In the genomic region with DNA sequence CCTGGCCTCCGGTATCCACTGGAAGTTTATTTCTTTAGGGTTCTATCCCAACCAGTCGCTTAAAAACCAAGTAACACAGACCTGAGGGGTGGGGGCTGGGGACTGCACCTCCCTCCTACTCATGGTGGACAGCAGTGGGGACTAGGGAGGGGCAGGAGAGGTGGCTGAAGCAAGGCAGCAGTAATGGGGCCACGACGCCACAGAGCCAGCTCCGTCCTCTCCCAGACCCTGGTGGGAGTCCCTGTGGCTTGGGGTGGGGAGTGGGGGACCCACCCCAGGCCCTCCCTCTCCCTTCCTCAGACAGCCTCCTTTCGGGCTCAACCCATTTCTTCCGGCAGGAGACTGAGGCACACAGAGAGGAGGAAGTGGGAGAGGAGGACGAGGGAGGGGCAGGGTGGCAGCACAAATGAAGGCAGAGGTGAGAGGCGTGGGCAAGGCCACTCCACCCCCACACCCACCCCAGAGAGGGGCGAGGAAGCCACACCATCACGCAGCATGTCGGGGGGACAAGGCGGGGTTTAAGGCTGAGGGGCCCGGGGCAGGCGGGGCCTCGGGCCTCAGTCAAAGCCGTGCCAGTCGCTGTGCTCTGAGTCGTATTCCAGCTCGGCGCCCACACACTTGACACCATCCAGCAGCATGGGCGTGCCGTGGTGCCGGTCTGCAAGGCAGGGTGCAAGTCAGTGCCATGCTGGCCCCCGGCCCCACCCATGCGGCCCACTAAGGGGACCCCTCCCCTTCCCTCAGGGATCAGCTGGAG, we compare ENCODE assay signal across 15 cellular contexts. TPM values are rescaled to one million over a fixed set of nuclear protein-coding genes. Genes with fewer than 3 reads are reported as not detected.
DNase-seq lines count a peak whose midpoint lies in the region; ATAC-seq, FAIRE-seq and TF ChIP-seq lines count a peak whose summit lies in the region.
"Had no signal": no experiment of that assay in that cellular context is flagged by ENCODE, and none has a peak within 500 bp of the region (broad histone marks: within the 10 kb centered on the region; RNA-seq: fewer than 3 reads in every experiment).

No MANE protein-coding gene starts in this region.

- CTCF ChIA-PET in A673 (lab: Charles Lee) (interaction anchor here (0.6 to 1.5 kb wide), 6 partner anchors 12 to 101 kb away, joined by 3 to 6 read pairs (median 4); a partner anchor contains a TSS), PC-9 (lab: Charles Lee) (interaction anchor here (1.1 to 1.3 kb wide), 3 partner anchors 28 to 89 kb away, joined by 3 to 4 read pairs (median 3); a partner anchor contains a TSS), HepG2 (lab: Yijun Ruan, JAX; ENCODE audit: low intra/inter-chr PET ratio, low total read pairs) (interaction anchor here (0.6 to 1.7 kb wide), 10 partner anchors 13 to 331 kb away, joined by 3 to 9 read pairs (median 6); a partner anchor contains a TSS)

- no peak for TF ChIP-seq RAD21 in HepG2 (CRISPR knock-in tag; IDR thresholded peaks at IDR 0.05)

- no peak for ATAC-seq in HepG2

- H2AFZ ChIP-seq in PC-9 (no peak overlapping the region), HepG2 (ENCODE audit: low read length) (no peak overlapping the region)

- intact Hi-C loops in A673 (cut with micrococcal nuclease; ENCODE audit: unreplicated experiment): loop anchor here (1.0 kb wide), 1 partner anchor 28 kb away; a partner anchor contains a TSS
- intact Hi-C loops in PC-9 (cut with micrococcal nuclease; ENCODE audit: unreplicated experiment): loop anchor here (1.0 kb wide), 1 partner anchor 28 kb away; a partner anchor contains a TSS
- intact Hi-C loops in HepG2 (cut with micrococcal nuclease; ENCODE audit: unreplicated experiment): loop anchor here (1.0 to 2.0 kb wide), 4 partner anchors 15 to 102 kb away; a partner anchor contains a TSS

- BruUV-seq in A673 (replicated peaks; lab: Mats Ljungman, UMichigan) (TSS peak; percentile 85), PC-9 (replicated peaks; lab: Mats Ljungman, UMichigan) (TSS peak; percentile 61), HepG2 (replicated peaks; lab: Mats Ljungman, UMichigan) (TSS peak; percentile 35)

- H3K9ac ChIP-seq in HepG2 (ENCODE audit: insufficient read depth, low read depth, low read length): no peak overlapping the region

- POLR2A ChIA-PET in A673 (lab: Charles Lee; ENCODE audit: low non-redundant PET): no interaction called here
- POLR2A ChIA-PET in PC-9 (lab: Charles Lee; ENCODE audit: unreplicated experiment): no interaction called here
- POLR2A ChIA-PET in HepG2 (lab: Yijun Ruan, JAX): interaction anchor here (3.9 kb wide), 1 partner anchor 14 kb away, joined by 21 read pairs; a partner anchor contains a TSS

- H3K4me1 ChIP-seq in A673 (ENCODE audit: insufficient read depth, low read length, poor library complexity, severe bottlenecking): no peaks in the 10 kb centered on the region
- H3K4me1 ChIP-seq in PC-9 (replicated peaks; ENCODE audit: insufficient read depth): no peaks in the 10 kb centered on the region
- H3K4me1 ChIP-seq in HepG2 (ENCODE audit: insufficient read depth, low read length): peaks cover 15% of the 10 kb centered on the region

- no peak for DNase-seq in A673 (ENCODE audit: low spot score)
- no peak for DNase-seq in PC-9
- DNase-seq in HepG2 (ENCODE audit: low spot score): no peak
- no peak for DNase-seq in DMS53 (lab: John Stamatoyannopoulos, UW)
- no peak for DNase-seq in activated CD4-positive, CD25-positive, alpha-beta regulatory T cell treated with anti-CD3 and anti-CD28 coated beads, Interleukin-2, amount 50 U/mL, for 72 hours
- no peak for DNase-seq in NCI-H526 (lab: John Stamatoyannopoulos, UW)
- DNase-seq: activated CD8-positive, alpha-beta memory T cell treated with anti-CD3 and anti-CD28 coated beads, Interleukin-2, amount 50 U/mL, for 48 hours; NCI-H2171; SIG-M5 had no signal

- no peak for TF ChIP-seq POLR2A in HepG2 (IDR thresholded peaks at IDR 0.05; ENCODE audit: insufficient read depth in 1 of 2, low read depth in 2 of 2, low read length in 2 of 2)

- H3K9me2 ChIP-seq in PC-9 (ENCODE audit: insufficient read depth): no peaks in the 10 kb centered on the region

- H3K27me3 ChIP-seq in A673 (replicated peaks; ENCODE audit: insufficient read depth, low read depth, low read length, poor library complexity) (no peaks in the 10 kb centered on the region), PC-9 (ENCODE audit: insufficient read depth, low read depth) (no peaks in the 10 kb centered on the region), HepG2 (ENCODE audit: control insufficient read depth in 1 of 2, insufficient read depth in 2 of 2, low read length in 2 of 2) (peaks cover under 1 to 6% of the 10 kb centered on the region in 2 experiments; a peak in 2 of 5 replicates)
- H3K27me3 ChIP-seq: MG63 had no signal

- H3K9me3 ChIP-seq in A673 (ENCODE audit: low read depth, low read length, poor library complexity, severe bottlenecking): no peaks in the 10 kb centered on the region
- no peaks in the 10 kb centered on the region for H3K9me3 ChIP-seq in PC-9 (ENCODE audit: insufficient read depth, low read depth)
- H3K9me3 ChIP-seq in HepG2 (ENCODE audit: low read length): no peaks in the 10 kb centered on the region
- H3K9me3 ChIP-seq: MG63 had no signal

- in situ Hi-C loops in HepG2 (cut with HindIII; ENCODE audit: extremely low pct_ligation_motif_present, low pct_unique_long_range_greater_than_20kb): no loop called here

- no peak overlapping the region for H3K27ac ChIP-seq in A673 (ENCODE audit: low read depth, low read length, poor library complexity, severe bottlenecking)
- H3K27ac ChIP-seq in PC-9: no peak overlapping the region
- no peak overlapping the region for H3K27ac ChIP-seq in HepG2 (ENCODE audit: extremely low read length, insufficient read depth, low read length)
- H3K27ac ChIP-seq: cardiac muscle cell had no signal

- no peak overlapping the region for H3K4me2 ChIP-seq in PC-9
- H3K4me2 ChIP-seq in HepG2 (ENCODE audit: low read depth, low read length): no peak overlapping the region

- 95% methylated on average over 23 of the region's 26 CpGs for WGBS in HepG2 (ENCODE audit: low lambda C conversion rate)

- H3K36me3 ChIP-seq in A673 (ENCODE audit: insufficient read depth, low read length, poor library complexity, severe bottlenecking) (peaks cover 9% of the 10 kb centered on the region), PC-9 (ENCODE audit: low read depth) (no peaks in the 10 kb centered on the region), HepG2 (replicated peaks in 1 of 2; ENCODE audit: control insufficient read depth in 1 of 2, insufficient read depth in 2 of 2, low read length in 2 of 2) (peaks cover 26 to 27% of the 10 kb centered on the region in 2 experiments; a peak in 4 of 5 replicates)
- H3K36me3 ChIP-seq: cardiac muscle cell, MG63 had no signal

- no peak for FAIRE-seq in HepG2 (lab: Jason Lieb, UNC)

- no peaks in the 10 kb centered on the region for H3K79me2 ChIP-seq in PC-9 (ENCODE audit: low read depth)
- no peaks in the 10 kb centered on the region for H3K79me2 ChIP-seq in HepG2 (ENCODE audit: insufficient read depth, low read length)

- H4K20me1 ChIP-seq in PC-9 (ENCODE audit: insufficient read depth) (no peaks in the 10 kb centered on the region), HepG2 (ENCODE audit: insufficient read depth, low read length) (no peaks in the 10 kb centered on the region)

- H3F3A ChIP-seq in PC-9 (ENCODE audit: insufficient read depth, low read depth): no peaks in the 10 kb centered on the region

- TF ChIP-seq EP300 in HepG2 (IDR thresholded peaks at IDR 0.05; ENCODE audit: low read depth in 2 of 2, low read length in 2 of 2) (no peak), HepG2 (CRISPR knock-in tag; IDR thresholded peaks at IDR 0.05; ENCODE audit: borderline replicate concordance) (no peak)

- H3K4me3 ChIP-seq in A673 (ENCODE audit: low read depth, low read length, poor library complexity, severe bottlenecking) (no peak overlapping the region), PC-9 (no peak overlapping the region), HepG2 (replicated peaks in 1 of 3; ENCODE audit: insufficient read depth in 1 of 3, low read depth in 2 of 3, low read length in 3 of 3) (no peak overlapping the region)
- H3K4me3 ChIP-seq: cardiac muscle cell, dorsolateral prefrontal cortex, MG63 had no signal

- TF ChIP-seq CTCF in A673 (conservative IDR thresholded peaks at IDR 0.05; ENCODE audit: low read depth, low read length): no peak
- no peak for TF ChIP-seq CTCF in PC-9 (conservative IDR thresholded peaks at IDR 0.05)
- no peak for TF ChIP-seq CTCF in HepG2 (CRISPR knock-in tag; IDR thresholded peaks at IDR 0.05)

RNA-seq across cellular contexts. Expression of a gene that starts 13.9 kb away (rescaled TPM):
- 75.7 and 80.3 TPM in 2 replicates for total RNA-seq in A673 (2021)
- total RNA-seq in PC-9 (2021): 86.9 and 95.0 TPM in 2 replicates
- 70.0 and 90.6 TPM in 2 replicates for total RNA-seq in HepG2 (2016; rRNA removed; fragmentation: Illumina TruSeq; extraction: Trizol)
- 120 and 149 TPM in 2 replicates for total RNA-seq in HepG2 (2016; cell fraction: cytosol; rRNA removed; fragmentation: Illumina TruSeq; extraction: Trizol; ENCODE audit: low read depth)
- total RNA-seq in HepG2 (2016; cell fraction: insoluble cytoplasmic fraction; rRNA removed; fragmentation: Illumina TruSeq; extraction: Trizol): 67.4 and 89.2 TPM in 2 replicates
- 165 and 207 TPM in 2 replicates for total RNA-seq in HepG2 (2016; cell fraction: membrane; rRNA removed; fragmentation: Illumina TruSeq; extraction: Trizol)
- total RNA-seq in HepG2 (2016; cell fraction: nucleus; rRNA removed; fragmentation: Illumina TruSeq; extraction: Trizol): 43.5 and 46.5 TPM in 2 replicates
- 38.3 and 51.7 TPM in 2 replicates for polyA plus RNA-seq in HepG2 (2011; rRNA removed)
- 41.7 and 67.3 TPM in 2 replicates for polyA plus RNA-seq in HepG2 (2011; cell fraction: cytosol; rRNA removed)
- polyA plus RNA-seq in HepG2 (2011; cell fraction: nucleus; rRNA removed): 36.2 and 38.2 TPM in 2 replicates
- polyA plus RNA-seq in HepG2 (2012): 37.4 and 38.4 TPM in 2 replicates
- polyA plus RNA-seq in HepG2 (2016; cell fraction: cytosol; fragmentation: Illumina TruSeq; extraction: Trizol; ENCODE audit: low read depth): 210 and 248 TPM in 2 replicates
- polyA plus RNA-seq in HepG2 (2016; cell fraction: insoluble cytoplasmic fraction; fragmentation: Illumina TruSeq; extraction: Trizol; ENCODE audit: low read depth): 96.6 and 129 TPM in 2 replicates
- polyA plus RNA-seq in HepG2 (2016; cell fraction: membrane; fragmentation: Illumina TruSeq; extraction: Trizol; ENCODE audit: low read depth): 249 and 277 TPM in 2 replicates
- polyA plus RNA-seq in HepG2 (2016; cell fraction: nucleus; fragmentation: Illumina TruSeq; extraction: Trizol; ENCODE audit: insufficient read depth, low read depth): 90.0 and 101 TPM in 2 replicates
- 32.0 and 63.5 TPM in 2 replicates for polyA minus RNA-seq in HepG2 (2011; rRNA and poly(A)+ RNA removed; ENCODE audit: low replicate concordance)
- polyA minus RNA-seq in HepG2 (2011; cell fraction: cytosol; rRNA and poly(A)+ RNA removed): 30.2 and 38.4 TPM in 2 replicates
- polyA minus RNA-seq in HepG2 (2011; cell fraction: nucleus; rRNA and poly(A)+ RNA removed): 15.2 and 15.3 TPM in 2 replicates

RNA-seq across cellular contexts. Expression of a gene that starts 21.2 kb away (rescaled TPM):
- total RNA-seq in A673 (2021) (not detected in 2 replicates), PC-9 (2021) (not detected in 2 replicates), HepG2 (2016; rRNA removed; fragmentation: Illumina TruSeq; extraction: Trizol) (not detected in 2 replicates)
- total RNA-seq in HepG2 (2016; cell fraction: cytosol; rRNA removed; fragmentation: Illumina TruSeq; extraction: Trizol; ENCODE audit: low read depth): not detected in 2 replicates
- total RNA-seq in HepG2 (2016; cell fraction: insoluble cytoplasmic fraction; rRNA removed; fragmentation: Illumina TruSeq; extraction: Trizol): not detected in 2 replicates
- not detected in 2 replicates for total RNA-seq in HepG2 (2016; cell fraction: membrane; rRNA removed; fragmentation: Illumina TruSeq; extraction: Trizol)
- total RNA-seq in HepG2 (2016; cell fraction: nucleus; rRNA removed; fragmentation: Illumina TruSeq; extraction: Trizol): not detected in 2 replicates
- 0.01 TPM in 2 replicates for polyA plus RNA-seq in HepG2 (2011; rRNA removed)
- 0.03 and 0.04 TPM in 2 replicates for polyA plus RNA-seq in HepG2 (2011; cell fraction: cytosol; rRNA removed)
- polyA plus RNA-seq in HepG2 (2011; cell fraction: nucleus; rRNA removed): 0.14 and 0.17 TPM in 2 replicates
- 0.90 and 1.9 TPM in 2 replicates for polyA plus RNA-seq in HepG2 (2012)
- not detected in 2 replicates for polyA plus RNA-seq in HepG2 (2016; cell fraction: cytosol; fragmentation: Illumina TruSeq; extraction: Trizol; ENCODE audit: low read depth)
- not detected in 2 replicates for polyA plus RNA-seq in HepG2 (2016; cell fraction: insoluble cytoplasmic fraction; fragmentation: Illumina TruSeq; extraction: Trizol; ENCODE audit: low read depth)
- polyA plus RNA-seq in HepG2 (2016; cell fraction: membrane; fragmentation: Illumina TruSeq; extraction: Trizol; ENCODE audit: low read depth): not detected in 2 replicates
- polyA plus RNA-seq in HepG2 (2016; cell fraction: nucleus; fragmentation: Illumina TruSeq; extraction: Trizol; ENCODE audit: insufficient read depth, low read depth): not detected in 2 replicates
- polyA minus RNA-seq in HepG2 (2011; rRNA and poly(A)+ RNA removed; ENCODE audit: low replicate concordance): 0.10 TPM in 1 of 2 replicates, not detected in the other
- not detected in 2 replicates for polyA minus RNA-seq in HepG2 (2011; cell fraction: cytosol; rRNA and poly(A)+ RNA removed)
- 0.13 TPM in 1 of 2 replicates, not detected in the other for polyA minus RNA-seq in HepG2 (2011; cell fraction: nucleus; rRNA and poly(A)+ RNA removed)
- total RNA-seq: activated CD4-positive, alpha-beta T cell treated with anti-CD3 and anti-CD28 coated beads, Interleukin-2, amount 10 ng/mL, durations not matched to agents 7 days and 5 days; CD8-positive, alpha-beta memory T cell; T-helper 1 cell treated with Interleukin-12 subunit alpha and Interleukin-12 subunit beta and Interleukin-4 antibody, amounts not matched to agents 30 ng/mL and 1 ng/mL, for 36 hours had no signal
- polyA plus RNA-seq: cardiac muscle cell; CD8-positive, alpha-beta memory T cell had no signal

RNA-seq across cellular contexts. Expression of a gene that starts 27.6 kb away (rescaled TPM):
- total RNA-seq in A673 (2021) (0.26 and 0.49 TPM in 2 replicates), PC-9 (2021) (2.6 and 2.7 TPM in 2 replicates), HepG2 (2016; rRNA removed; fragmentation: Illumina TruSeq; extraction: Trizol) (0.27 and 0.32 TPM in 2 replicates)
- not detected in 2 replicates for total RNA-seq in HepG2 (2016; cell fraction: cytosol; rRNA removed; fragmentation: Illumina TruSeq; extraction: Trizol; ENCODE audit: low read depth)
- 0.15 and 0.22 TPM in 2 replicates for total RNA-seq in HepG2 (2016; cell fraction: insoluble cytoplasmic fraction; rRNA removed; fragmentation: Illumina TruSeq; extraction: Trizol)
- total RNA-seq in HepG2 (2016; cell fraction: membrane; rRNA removed; fragmentation: Illumina TruSeq; extraction: Trizol): 0.17 and 0.22 TPM in 2 replicates
- 0.40 TPM in 1 of 2 replicates, not detected in the other for total RNA-seq in HepG2 (2016; cell fraction: nucleus; rRNA removed; fragmentation: Illumina TruSeq; extraction: Trizol)
- polyA plus RNA-seq in HepG2 (2011; rRNA removed): 0.05 and 0.11 TPM in 2 replicates
- 0.08 TPM in 1 of 2 replicates, not detected in the other for polyA plus RNA-seq in HepG2 (2011; cell fraction: cytosol; rRNA removed)
- 0.45 and 0.84 TPM in 2 replicates for polyA plus RNA-seq in HepG2 (2011; cell fraction: nucleus; rRNA removed)
- polyA plus RNA-seq in HepG2 (2012): 0.11 TPM in 1 of 2 replicates, not detected in the other
- polyA plus RNA-seq in HepG2 (2016; cell fraction: cytosol; fragmentation: Illumina TruSeq; extraction: Trizol; ENCODE audit: low read depth): 0.17 and 0.22 TPM in 2 replicates
- 0.24 and 0.25 TPM in 2 replicates for polyA plus RNA-seq in HepG2 (2016; cell fraction: insoluble cytoplasmic fraction; fragmentation: Illumina TruSeq; extraction: Trizol; ENCODE audit: low read depth)
- 0.20 and 0.42 TPM in 2 replicates for polyA plus RNA-seq in HepG2 (2016; cell fraction: membrane; fragmentation: Illumina TruSeq; extraction: Trizol; ENCODE audit: low read depth)
- 0.29 TPM in 1 of 2 replicates, not detected in the other for polyA plus RNA-seq in HepG2 (2016; cell fraction: nucleus; fragmentation: Illumina TruSeq; extraction: Trizol; ENCODE audit: insufficient read depth, low read depth)
- 0.08 and 0.14 TPM in 2 replicates for polyA minus RNA-seq in HepG2 (2011; rRNA and poly(A)+ RNA removed; ENCODE audit: low replicate concordance)
- not detected in 2 replicates for polyA minus RNA-seq in HepG2 (2011; cell fraction: cytosol; rRNA and poly(A)+ RNA removed)
- polyA minus RNA-seq in HepG2 (2011; cell fraction: nucleus; rRNA and poly(A)+ RNA removed): 0.64 TPM in 1 of 2 replicates, not detected in the other
- polyA plus RNA-seq: CD8-positive, alpha-beta memory T cell had no signal

RNA-seq across cellular contexts. Expression of a gene that starts 32.9 kb away (rescaled TPM):
- 101 and 108 TPM in 2 replicates for total RNA-seq in A673 (2021)
- 70.8 and 82.9 TPM in 2 replicates for total RNA-seq in PC-9 (2021)
- total RNA-seq in HepG2 (2016; rRNA removed; fragmentation: Illumina TruSeq; extraction: Trizol): 42.9 and 54.5 TPM in 2 replicates
- total RNA-seq in HepG2 (2016; cell fraction: cytosol; rRNA removed; fragmentation: Illumina TruSeq; extraction: Trizol; ENCODE audit: low read depth): 12.7 and 12.9 TPM in 2 replicates
- 42.6 and 53.4 TPM in 2 replicates for total RNA-seq in HepG2 (2016; cell fraction: insoluble cytoplasmic fraction; rRNA removed; fragmentation: Illumina TruSeq; extraction: Trizol)
- total RNA-seq in HepG2 (2016; cell fraction: membrane; rRNA removed; fragmentation: Illumina TruSeq; extraction: Trizol): 44.1 and 47.1 TPM in 2 replicates
- 22.9 and 28.9 TPM in 2 replicates for total RNA-seq in HepG2 (2016; cell fraction: nucleus; rRNA removed; fragmentation: Illumina TruSeq; extraction: Trizol)
- 10.4 and 15.6 TPM in 2 replicates for polyA plus RNA-seq in HepG2 (2011; rRNA removed)
- 13.3 and 14.8 TPM in 2 replicates for polyA plus RNA-seq in HepG2 (2011; cell fraction: cytosol; rRNA removed)
- polyA plus RNA-seq in HepG2 (2011; cell fraction: nucleus; rRNA removed): 19.0 and 20.4 TPM in 2 replicates
- 20.0 and 24.1 TPM in 2 replicates for polyA plus RNA-seq in HepG2 (2012)
- polyA plus RNA-seq in HepG2 (2016; cell fraction: cytosol; fragmentation: Illumina TruSeq; extraction: Trizol; ENCODE audit: low read depth): 11.2 and 11.4 TPM in 2 replicates
- 37.8 and 42.0 TPM in 2 replicates for polyA plus RNA-seq in HepG2 (2016; cell fraction: insoluble cytoplasmic fraction; fragmentation: Illumina TruSeq; extraction: Trizol; ENCODE audit: low read depth)
- 28.4 and 33.6 TPM in 2 replicates for polyA plus RNA-seq in HepG2 (2016; cell fraction: membrane; fragmentation: Illumina TruSeq; extraction: Trizol; ENCODE audit: low read depth)
- polyA plus RNA-seq in HepG2 (2016; cell fraction: nucleus; fragmentation: Illumina TruSeq; extraction: Trizol; ENCODE audit: insufficient read depth, low read depth): 36.6 and 38.3 TPM in 2 replicates
- 40.5 and 51.2 TPM in 2 replicates for polyA minus RNA-seq in HepG2 (2011; rRNA and poly(A)+ RNA removed; ENCODE audit: low replicate concordance)
- polyA minus RNA-seq in HepG2 (2011; cell fraction: cytosol; rRNA and poly(A)+ RNA removed): 17.9 and 18.5 TPM in 2 replicates
- polyA minus RNA-seq in HepG2 (2011; cell fraction: nucleus; rRNA and poly(A)+ RNA removed): 16.0 and 16.7 TPM in 2 replicates

RNA-seq across cellular contexts. Expression of a gene that starts 41.3 kb away (rescaled TPM):
- total RNA-seq in A673 (2021): not detected in 2 replicates
- total RNA-seq in PC-9 (2021): 0.13 TPM in 1 of 2 replicates, not detected in the other
- total RNA-seq in HepG2 (2016; rRNA removed; fragmentation: Illumina TruSeq; extraction: Trizol): not detected in 2 replicates
- not detected in 2 replicates for total RNA-seq in HepG2 (2016; cell fraction: cytosol; rRNA removed; fragmentation: Illumina TruSeq; extraction: Trizol; ENCODE audit: low read depth)
- not detected in 2 replicates for total RNA-seq in HepG2 (2016; cell fraction: insoluble cytoplasmic fraction; rRNA removed; fragmentation: Illumina TruSeq; extraction: Trizol)
- not detected in 2 replicates for total RNA-seq in HepG2 (2016; cell fraction: membrane; rRNA removed; fragmentation: Illumina TruSeq; extraction: Trizol)
- not detected in 2 replicates for total RNA-seq in HepG2 (2016; cell fraction: nucleus; rRNA removed; fragmentation: Illumina TruSeq; extraction: Trizol)
- polyA plus RNA-seq in HepG2 (2011; rRNA removed): 0.01 TPM in 1 of 2 replicates, not detected in the other
- polyA plus RNA-seq in HepG2 (2011; cell fraction: cytosol; rRNA removed): not detected in 2 replicates
- 0.03 and 0.10 TPM in 2 replicates for polyA plus RNA-seq in HepG2 (2011; cell fraction: nucleus; rRNA removed)
- 0.01 TPM in 1 of 2 replicates, not detected in the other for polyA plus RNA-seq in HepG2 (2012)
- polyA plus RNA-seq in HepG2 (2016; cell fraction: cytosol; fragmentation: Illumina TruSeq; extraction: Trizol; ENCODE audit: low read depth): not detected in 2 replicates
- not detected in 2 replicates for polyA plus RNA-seq in HepG2 (2016; cell fraction: insoluble cytoplasmic fraction; fragmentation: Illumina TruSeq; extraction: Trizol; ENCODE audit: low read depth)
- not detected in 2 replicates for polyA plus RNA-seq in HepG2 (2016; cell fraction: membrane; fragmentation: Illumina TruSeq; extraction: Trizol; ENCODE audit: low read depth)
- not detected in 2 replicates for polyA plus RNA-seq in HepG2 (2016; cell fraction: nucleus; fragmentation: Illumina TruSeq; extraction: Trizol; ENCODE audit: insufficient read depth, low read depth)
- polyA minus RNA-seq in HepG2 (2011; rRNA and poly(A)+ RNA removed; ENCODE audit: low replicate concordance): 0.05 TPM in 1 of 2 replicates, not detected in the other
- polyA minus RNA-seq in HepG2 (2011; cell fraction: cytosol; rRNA and poly(A)+ RNA removed): not detected in 2 replicates
- under 0.01 TPM in 1 of 2 replicates, not detected in the other for polyA minus RNA-seq in HepG2 (2011; cell fraction: nucleus; rRNA and poly(A)+ RNA removed)
- total RNA-seq: activated CD4-positive, alpha-beta T cell treated with anti-CD3 and anti-CD28 coated beads, Interleukin-2, amount 10 ng/mL, durations not matched to agents 7 days and 5 days; cardiac muscle cell; T-helper 1 cell treated with Interleukin-12 subunit alpha and Interleukin-12 subunit beta and Interleukin-4 antibody, amounts not matched to agents 30 ng/mL and 1 ng/mL, for 36 hours had no signal
- polyA plus RNA-seq: cardiac muscle cell; CD8-positive, alpha-beta memory T cell had no signal
